In genomic region chr3:10026084-10026890, GRCh38 we compare ENCODE assay signal across 8 cellular contexts. TPM values are rescaled to one million over a fixed set of nuclear protein-coding genes. Genes with fewer than 3 reads are reported as not detected.
DNase-seq lines count a peak whose midpoint lies in the region; ATAC-seq and TF ChIP-seq lines count a peak whose summit lies in the region.

Gene FANCD2 (plus strand): TSS chr3:10026437. CDS start chr3:10028658, 2,221 bp downstream.

- no peaks in the 10 kb centered on the region for H3K27me3 ChIP-seq in spleen (replicated peaks in 1 of 7)

- H3K36me3 Mint-ChIP-seq in activated B cell treated with CpG ODN at 0.5 μM for 24 hours (ENCODE audit: low read depth): peaks cover 46% of the 10 kb centered on the region

- H3K4me3 ChIP-seq in AG04449 (ENCODE audit: low read depth, low read length): peak within 1 kb of the TSS; percentile 97
- H3K4me3 ChIP-seq in cardiac fibroblast (replicated peaks in 1 of 2; ENCODE audit: low read depth in 2 of 2, low read length in 2 of 2): peak within 1 kb of the TSS; percentile 89 to 94
- H3K4me3 ChIP-seq in spleen: peak within 1 kb of the TSS; percentile 85 to 96 (median 93)

- H3K27ac Mint-ChIP-seq in activated B cell treated with CpG ODN at 0.5 μM for 24 hours: peak within 1 kb of the TSS; percentile 96

- CTCF ChIA-PET in AG04449 (lab: Yijun Ruan, JAX): interaction anchor here (0.8 to 1.4 kb wide), 4 partner anchors 9 to 136 kb away, joined by 3 to 4 read pairs (median 3); partner anchors contain the start of gene JAGN1
- CTCF ChIA-PET in activated B cell treated with CpG ODN at 0.5 μM for 24 hours (lab: Charles Lee): interaction anchor here (1.0 kb wide), 1 partner anchor 38 kb away, joined by 3 read pairs; no protein-coding TSS in a partner anchor

- no peak for DNase-seq in AG04449 (ENCODE audit: low read depth, low spot score)
- peak; percentile 82 for DNase-seq in NCI-H226
- peak; percentile 97 for DNase-seq in activated B cell treated with CpG ODN at 0.5 μM for 24 hours
- peak; percentile 86 to 90 for DNase-seq in cardiac fibroblast (ENCODE audit: low read depth in 2 of 2)
- DNase-seq in inferior parietal cortex (ENCODE audit: extremely low spot score): peak; percentile 92
- peak; percentile 96 for DNase-seq in spleen

- peaks cover 37% of the 10 kb centered on the region for H3K4me1 Mint-ChIP-seq in activated B cell treated with CpG ODN at 0.5 μM for 24 hours

- peaks cover 0 to 39% (median 23%) of the 10 kb centered on the region in 6 donors for H3K36me3 ChIP-seq in spleen

- POLR2A ChIA-PET in AG04449 (lab: Yijun Ruan, JAX): interaction anchor here (0.7 to 1.1 kb wide), 2 partner anchors 40 to 216 kb away, joined by 4 read pairs; partner anchors contain the start of gene EMC3
- POLR2A ChIA-PET in activated B cell treated with CpG ODN at 0.5 μM for 24 hours (lab: Charles Lee): interaction anchor here (0.5 to 2.4 kb wide), 18 partner anchors 10 to 295 kb away, joined by 3 to 16 read pairs (median 4); partner anchors contain the start of genes BRK1, CRELD1, EMC3 and JAGN1

- H3K4me3 Mint-ChIP-seq in activated B cell treated with CpG ODN at 0.5 μM for 24 hours: peak within 1 kb of the TSS; percentile 96

- no peaks in the 10 kb centered on the region for H3K27me3 Mint-ChIP-seq in activated B cell treated with CpG ODN at 0.5 μM for 24 hours

- WGBS in spleen, 5 donors: 0 to 1% (median 0%) methylated on average over 24 to 61 of the region's 61 CpGs

- no peaks in the 10 kb centered on the region for H3K9me3 Mint-ChIP-seq in activated B cell treated with CpG ODN at 0.5 μM for 24 hours

- ATAC-seq in GM18867 (IDR thresholded peaks at IDR 0.05; ENCODE audit: unreplicated experiment) (peak; percentile 89), HG03095 (IDR thresholded peaks at IDR 0.05; ENCODE audit: unreplicated experiment) (peak; percentile 86), activated B cell treated with CpG ODN at 0.5 μM for 24 hours (ENCODE audit: low read depth) (peak; percentile 86)

- TF ChIP-seq CTCF in AG04449 (IDR thresholded peaks at IDR 0.05; ENCODE audit: insufficient read depth, low read length, missing control alignments) (no peak), activated B cell treated with CpG ODN at 0.5 μM for 24 hours (IDR thresholded peaks at IDR 0.05) (no peak), cardiac fibroblast (IDR thresholded peaks at IDR 0.05; ENCODE audit: low read depth, low read length) (no peak), spleen (IDR thresholded peaks at IDR 0.05 in 8 of 11, conservative IDR thresholded peaks at IDR 0.05 in 3 of 11) (peak in 4 of 11 experiments; percentile 28 to 42 (median 32))

- peak; percentile 18 to 60 (median 50) for TF ChIP-seq POLR2A in spleen (IDR thresholded peaks at IDR 0.05)

- peak within 1 kb of the TSS; percentile 69 to 93 (median 86) for H3K27ac ChIP-seq in spleen

- H3K4me1 ChIP-seq in spleen: peaks cover 21 to 43% (median 31%) of the 10 kb centered on the region in 6 donors

- intact Hi-C loops in activated B cell treated with CpG ODN at 0.5 μM for 24 hours (cut with micrococcal nuclease) (loop anchor here (1.0 to 10.0 kb wide), 14 partner anchors 15 to 629 kb away; partner anchors contain the start of genes BRK1, CRELD1, JAGN1 and MTMR14), spleen (cut with DNase I; ENCODE audit: low total_unique reads) (loop anchor here (10.0 kb wide), 1 partner anchor 199 kb away; no protein-coding TSS in a partner anchor)

- H3K9me3 ChIP-seq in spleen: no peaks in the 10 kb centered on the region

RNA-seq across cellular contexts. Expression of gene FANCD2, which starts in this region (rescaled TPM):
- 26.8 and 31.4 TPM in 2 replicates for total RNA-seq in activated B cell treated with CpG ODN at 0.5 μM for 24 hours
- total RNA-seq in spleen: 10 to 100 TPM in 6 of 7 donors, 1 to 10 TPM in 1; 9.3 to 19.5 (median 13.6) TPM
- 10 to 100 TPM; 12.5 to 20.2 (median 13.6) TPM for polyA plus RNA-seq in spleen
